ENCODE assay signal across 26 cellular contexts in genomic region chr3:9666704-9667445, GRCh38. TPM values are rescaled to one million over a fixed set of nuclear protein-coding genes. Genes with fewer than 3 reads are reported as not detected.
DNase-seq lines count a peak whose midpoint lies in the region; ATAC-seq and TF ChIP-seq lines count a peak whose summit lies in the region.
"Had no signal": no experiment of that assay in that cellular context is flagged by ENCODE, and none has a peak within 500 bp of the region (broad histone marks: within the 10 kb centered on the region; RNA-seq: fewer than 3 reads in every experiment).

No MANE protein-coding gene starts in this region.

- no peaks in the 10 kb centered on the region for H3K27me3 ChIP-seq in Panc1 (ENCODE audit: control insufficient read depth, insufficient read depth, low read length)
- H3K27me3 ChIP-seq in sigmoid colon = no peaks in the 10 kb centered on the region
- H3K27me3 ChIP-seq in thyroid gland = no peaks in the 10 kb centered on the region

- POLR2A ChIA-PET in Panc1 (lab: Charles Lee) = interaction anchor here (0.6 kb wide), 1 partner anchor 30 kb away, joined by 3 read pairs; no protein-coding TSS in a partner anchor

- CTCF ChIA-PET in Panc1 (lab: Charles Lee) = no interaction called here

- peak overlapping the region; percentile 20 for H3K27ac Mint-ChIP-seq in activated T-cell treated with anti-CD3 and anti-CD28 coated beads, Interleukin-2, amount 50 U/mL, for 24 hours
- H3K27ac Mint-ChIP-seq in natural killer cell treated with Interleukin-12 subunit alpha and Interleukin-12 subunit beta and Interleukin-15 and Interleukin-18, amount 100 ng/mL, for 72 hours = no peak overlapping the region

- TSS peak; percentile 44 for BruUV-seq in Panc1 (replicated peaks; lab: Mats Ljungman, UMichigan)

- H3K36me3 ChIP-seq in Panc1 (ENCODE audit: control insufficient read depth, insufficient read depth, low read length) = no peaks in the 10 kb centered on the region; the same call in 1 of the 2 replicates
- peaks cover 25 to 96% (median 49%) of the 10 kb centered on the region in 4 donors for H3K36me3 ChIP-seq in sigmoid colon
- peaks cover 38 to 40% of the 10 kb centered on the region in 2 donors for H3K36me3 ChIP-seq in thyroid gland

- in situ Hi-C loops in Panc1 (cut with HindIII; ENCODE audit: low pct_unique_long_range_greater_than_20kb, low sequenced_read_pairs) = no loop called here

- no peak for DNase-seq in activated T-cell treated with anti-CD3 and anti-CD28 coated beads, Interleukin-2, amount 50 U/mL, for 24 hours
- no peak for DNase-seq in activated T-cell treated with anti-CD3 and anti-CD28 coated beads, Interleukin-2, amount 50 U/mL, for 4 hours
- no peak for DNase-seq in Panc1 (ENCODE audit: low read depth, low spot score)
- peak; percentile 39 for DNase-seq in sigmoid colon
- peak; percentile 51 to 58 for DNase-seq in thyroid gland
- DNase-seq in AG20443 (ENCODE audit: low spot score) = no peak
- no peak for DNase-seq in natural killer cell treated with Interleukin-12 subunit alpha and Interleukin-12 subunit beta and Interleukin-15 and Interleukin-18, amount 100 ng/mL, for 72 hours (ENCODE audit: low spot score)
- DNase-seq: C1 segment of cervical spinal cord; CD4-positive, alpha-beta memory T cell; COR-L47; DMS53; GM23248; H9; Karpas-422; NCI-H1105; NCI-H1436 treated with DMSO at 0.1 percent for 48 hours; NCI-H187 treated with DMSO at 0.1 percent for 48 hours; NCI-H446 treated with DMSO at 0.1 percent for 48 hours; NCI-H526; NCI-H82; SHP77 had no signal

- TF ChIP-seq CTCF in Panc1 (IDR thresholded peaks at IDR 0.05) = no peak
- no peak for TF ChIP-seq CTCF in sigmoid colon (IDR thresholded peaks at IDR 0.05)
- TF ChIP-seq CTCF in thyroid gland (IDR thresholded peaks at IDR 0.05) = no peak

- no peak overlapping the region for H3K4me3 Mint-ChIP-seq in activated T-cell treated with anti-CD3 and anti-CD28 coated beads, Interleukin-2, amount 50 U/mL, for 24 hours
- H3K4me3 Mint-ChIP-seq in activated T-cell treated with anti-CD3 and anti-CD28 coated beads, Interleukin-2, amount 50 U/mL, for 4 hours = no peak overlapping the region
- H3K4me3 Mint-ChIP-seq in natural killer cell treated with Interleukin-12 subunit alpha and Interleukin-12 subunit beta and Interleukin-15 and Interleukin-18, amount 100 ng/mL, for 72 hours = no peak overlapping the region
- H3K4me3 Mint-ChIP-seq: CD4-positive, alpha-beta memory T cell; H9 had no signal

- TF ChIP-seq POLR2A in sigmoid colon (IDR thresholded peaks at IDR 0.05) (no peak), thyroid gland (IDR thresholded peaks at IDR 0.05) (no peak)

- no peak for ATAC-seq in activated T-cell treated with anti-CD3 and anti-CD28 coated beads, Interleukin-2, amount 50 U/mL, for 4 hours
- no peak for ATAC-seq in Panc1
- no peak for ATAC-seq in natural killer cell treated with Interleukin-12 subunit alpha and Interleukin-12 subunit beta and Interleukin-15 and Interleukin-18, amount 100 ng/mL, for 72 hours
- ATAC-seq: HepG2 had no signal

- H3K4me3 ChIP-seq in Panc1 (ENCODE audit: low read depth in 2 of 2, low read length in 2 of 2) = no peak overlapping the region
- H3K4me3 ChIP-seq in sigmoid colon = no peak overlapping the region
- no peak overlapping the region for H3K4me3 ChIP-seq in thyroid gland (replicated peaks in 1 of 3)
- H3K4me3 ChIP-seq: GM23248 had no signal

- H3K27ac ChIP-seq in Panc1 (ENCODE audit: low read length) (no peak overlapping the region), sigmoid colon (no peak overlapping the region), thyroid gland (peak overlapping the region; percentile 24 to 95 (median 91))
- H3K27ac ChIP-seq: GM23248, RWPE1 had no signal

- H3K36me3 Mint-ChIP-seq in activated T-cell treated with anti-CD3 and anti-CD28 coated beads, Interleukin-2, amount 50 U/mL, for 24 hours (ENCODE audit: low read depth) = peaks cover 94% of the 10 kb centered on the region
- peaks cover 52% of the 10 kb centered on the region for H3K36me3 Mint-ChIP-seq in activated T-cell treated with anti-CD3 and anti-CD28 coated beads, Interleukin-2, amount 50 U/mL, for 4 hours (ENCODE audit: insufficient read depth)
- H3K36me3 Mint-ChIP-seq in natural killer cell treated with Interleukin-12 subunit alpha and Interleukin-12 subunit beta and Interleukin-15 and Interleukin-18, amount 100 ng/mL, for 72 hours = peaks cover 18% of the 10 kb centered on the region

- TF ChIP-seq EP300 in sigmoid colon (IDR thresholded peaks at IDR 0.05) = no peak

- intact Hi-C loops in Panc1 (cut with micrococcal nuclease; ENCODE audit: unreplicated experiment) (no loop called here), sigmoid colon (cut with DNase I) (no loop called here), thyroid gland (cut with DNase I) (no loop called here)

- H3K27me3 Mint-ChIP-seq in activated T-cell treated with anti-CD3 and anti-CD28 coated beads, Interleukin-2, amount 50 U/mL, for 24 hours = no peaks in the 10 kb centered on the region
- no peaks in the 10 kb centered on the region for H3K27me3 Mint-ChIP-seq in activated T-cell treated with anti-CD3 and anti-CD28 coated beads, Interleukin-2, amount 50 U/mL, for 4 hours (ENCODE audit: low read depth)
- no peaks in the 10 kb centered on the region for H3K27me3 Mint-ChIP-seq in natural killer cell treated with Interleukin-12 subunit alpha and Interleukin-12 subunit beta and Interleukin-15 and Interleukin-18, amount 100 ng/mL, for 72 hours
- H3K27me3 Mint-ChIP-seq: CD4-positive, alpha-beta memory T cell had no signal

- 84 to 87% methylated on average over 7 of the region's 7 CpGs for WGBS in sigmoid colon, 2 donors
- WGBS in thyroid gland, 2 donors = 65 to 67% methylated on average over 7 of the region's 7 CpGs

- H3K4me1 ChIP-seq in Panc1 (ENCODE audit: control insufficient read depth, insufficient read depth, low read length) (no peaks in the 10 kb centered on the region), sigmoid colon (peaks cover 0 to 14% (median 13%) of the 10 kb centered on the region in 4 donors), thyroid gland (peaks cover 19 to 44% of the 10 kb centered on the region in 2 donors)

- H3K9me3 ChIP-seq in Panc1 (ENCODE audit: control insufficient read depth, insufficient read depth, low read depth, low read length) (no peaks in the 10 kb centered on the region), sigmoid colon (no peaks in the 10 kb centered on the region), thyroid gland (no peaks in the 10 kb centered on the region)

- H3K4me1 Mint-ChIP-seq in activated T-cell treated with anti-CD3 and anti-CD28 coated beads, Interleukin-2, amount 50 U/mL, for 24 hours (ENCODE audit: low read depth) = peaks cover 1% of the 10 kb centered on the region
- no peaks in the 10 kb centered on the region for H3K4me1 Mint-ChIP-seq in activated T-cell treated with anti-CD3 and anti-CD28 coated beads, Interleukin-2, amount 50 U/mL, for 4 hours (ENCODE audit: low read depth)
- peaks cover 6 to 7% of the 10 kb centered on the region in 2 donors for H3K4me1 Mint-ChIP-seq in natural killer cell treated with Interleukin-12 subunit alpha and Interleukin-12 subunit beta and Interleukin-15 and Interleukin-18, amount 100 ng/mL, for 72 hours (ENCODE audit: low read depth in 2 of 2)
- H3K4me1 Mint-ChIP-seq: H9 had no signal

- no peaks in the 10 kb centered on the region for H3K9me3 Mint-ChIP-seq in activated T-cell treated with anti-CD3 and anti-CD28 coated beads, Interleukin-2, amount 50 U/mL, for 24 hours
- H3K9me3 Mint-ChIP-seq in activated T-cell treated with anti-CD3 and anti-CD28 coated beads, Interleukin-2, amount 50 U/mL, for 4 hours = no peaks in the 10 kb centered on the region
- H3K9me3 Mint-ChIP-seq in natural killer cell treated with Interleukin-12 subunit alpha and Interleukin-12 subunit beta and Interleukin-15 and Interleukin-18, amount 100 ng/mL, for 72 hours = no peaks in the 10 kb centered on the region
- H3K9me3 Mint-ChIP-seq: CD4-positive, alpha-beta memory T cell; H9 had no signal

RNA-seq across cellular contexts. Expression of gene MTMR14, which starts 17.6 kb away (rescaled TPM):
- total RNA-seq in activated T-cell treated with anti-CD3 and anti-CD28 coated beads, Interleukin-2, amount 50 U/mL, for 4 hours = 10 to 100 TPM; 42.5 to 47.6 (median 44.1) TPM
- 26.8 TPM for total RNA-seq in Panc1 (2021; ENCODE audit: unreplicated experiment)
- polyA plus RNA-seq in Panc1 (2012; ENCODE audit: insufficient read length) = 24.3 TPM
- total RNA-seq in sigmoid colon = 10 to 100 TPM; 13.0 to 23.9 (median 18.5) TPM
- polyA plus RNA-seq in sigmoid colon = 10 to 100 TPM; 29.8 to 34.8 (median 32.1) TPM
- total RNA-seq in thyroid gland = 10 to 100 TPM; 30.0 to 35.5 (median 33.5) TPM
- 10 to 100 TPM; 57.3 to 62.4 TPM for total RNA-seq in natural killer cell treated with Interleukin-12 subunit alpha and Interleukin-12 subunit beta and Interleukin-15 and Interleukin-18, amount 100 ng/mL, for 72 hours

RNA-seq across cellular contexts. Expression of gene CPNE9, which starts 36.8 kb away (rescaled TPM):
- under 1 TPM in 1 of 3 donors, not detected in 2; 0.19 TPM for total RNA-seq in activated T-cell treated with anti-CD3 and anti-CD28 coated beads, Interleukin-2, amount 50 U/mL, for 4 hours
- total RNA-seq in Panc1 (2021; ENCODE audit: unreplicated experiment) = 0.13 TPM
- not detected for polyA plus RNA-seq in Panc1 (2012; ENCODE audit: insufficient read length)
- under 1 TPM in 1 of 4 donors, not detected in 3; 0.14 TPM for total RNA-seq in sigmoid colon
- under 1 TPM in 1 of 3 donors, not detected in 2; 0.22 TPM for polyA plus RNA-seq in sigmoid colon
- not detected for total RNA-seq in thyroid gland
- under 1 TPM in 1 of 2 donors, not detected in 1; 0.29 TPM for total RNA-seq in natural killer cell treated with Interleukin-12 subunit alpha and Interleukin-12 subunit beta and Interleukin-15 and Interleukin-18, amount 100 ng/mL, for 72 hours
- total RNA-seq: Daoy, GM23248, HepG2, HT1080, M059J had no signal
- polyA plus RNA-seq: CD4-positive, alpha-beta memory T cell; GM23248 had no signal

Comparison
In these comparisons a context has a peak if more than half of its experiments do, and no peak if none do; other contexts are left out.
1. DNase-seq: peak in sigmoid colon (single experiment) and thyroid gland (2 of 2); none in activated T-cell treated with anti-CD3 and anti-CD28 coated beads, Interleukin-2, amount 50 U/mL, for 24 hours (single experiment), activated T-cell treated with anti-CD3 and anti-CD28 coated beads, Interleukin-2, amount 50 U/mL, for 4 hours (single experiment), Panc1 (single experiment), AG20443 (single experiment) and natural killer cell treated with Interleukin-12 subunit alpha and Interleukin-12 subunit beta and Interleukin-15 and Interleukin-18, amount 100 ng/mL, for 72 hours (single experiment).
2. H3K27ac ChIP-seq: peak in thyroid gland (3 of 3); none in Panc1 (single experiment) and sigmoid colon (0 of 4).